In the genomic region with DNA sequence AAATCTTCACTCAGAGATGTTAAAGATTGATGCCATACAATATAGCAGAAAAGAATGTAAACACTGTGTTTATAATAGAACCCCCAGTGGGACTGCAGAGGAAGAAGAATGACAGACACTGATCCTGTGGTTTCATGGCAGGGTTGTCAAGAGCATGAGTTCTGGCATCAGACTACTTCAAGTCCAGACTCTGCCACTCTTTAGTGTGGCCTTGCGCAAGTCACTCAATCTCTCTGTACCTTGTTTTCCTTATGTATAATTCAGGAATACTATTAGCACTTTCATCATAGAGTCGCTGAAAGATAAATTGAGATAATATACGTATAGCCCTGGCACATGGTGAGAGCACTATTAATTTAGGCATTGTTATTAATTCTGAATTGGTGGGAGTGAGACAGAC, we compare ENCODE assay signal across 27 cellular contexts.
"Had no signal": no experiment of that assay in that cellular context is flagged by ENCODE, and none has a peak within 500 bp of the region (broad histone marks: within the 10 kb centered on the region; RNA-seq: fewer than 3 reads in every experiment).

No MANE protein-coding gene starts in this region.

- H3K9me3 Mint-ChIP-seq: activated B cell treated with CpG ODN at 0.5 μM for 24 hours; activated CD4-positive, alpha-beta memory T cell treated with anti-CD3 and anti-CD28 coated beads for 36 hours; activated naive CD4-positive, alpha-beta T cell treated with anti-CD3 and anti-CD28 coated beads for 36 hours; activated naive CD4-positive, alpha-beta T cell treated with anti-CD3 and anti-CD28 coated beads, Interleukin-2, amount 50 U/mL, for 72 hours; activated T-cell treated with anti-CD3 and anti-CD28 coated beads, Interleukin-2, amount 50 U/mL, for 4 hours; activated T-helper 1 cell treated with anti-CD3 and anti-CD28 coated beads, Interleukin-12 subunit alpha, Interleukin-12 subunit beta, Interleukin-2, Interleukin-4 antibody, amounts not matched to agents 30 ng/mL and 10 ng/mL and 1 ng/mL, durations not matched to agents 14 hours and 24 hours and 36 hours; T-helper 2 cell treated with Interferon-gamma antibody and Interleukin-4, amounts not matched to agents 5 μg/mL and 100 μg/mL, for 36 hours had no signal

- H3K27me3 ChIP-seq: adrenal gland, body of pancreas, breast epithelium, SJCRH30 had no signal

- H3K4me1 ChIP-seq: adrenal gland, body of pancreas, breast epithelium had no signal

- H3K27me3 Mint-ChIP-seq: activated CD4-positive, alpha-beta memory T cell treated with anti-CD3 and anti-CD28 coated beads for 36 hours had no signal

- H3K4me3 Mint-ChIP-seq: activated B cell treated with CpG ODN at 0.5 μM for 24 hours; activated CD4-positive, alpha-beta memory T cell treated with anti-CD3 and anti-CD28 coated beads for 36 hours; activated naive CD4-positive, alpha-beta T cell treated with anti-CD3 and anti-CD28 coated beads for 36 hours; activated T-cell treated with anti-CD3 and anti-CD28 coated beads, Interleukin-2, amount 50 U/mL, for 4 hours; activated T-helper 1 cell treated with anti-CD3 and anti-CD28 coated beads, Interleukin-12 subunit alpha, Interleukin-12 subunit beta, Interleukin-2, Interleukin-4 antibody, amounts not matched to agents 30 ng/mL and 10 ng/mL and 1 ng/mL, durations not matched to agents 14 hours and 24 hours and 36 hours; T-helper 2 cell treated with Interferon-gamma antibody and Interleukin-4, amounts not matched to agents 5 μg/mL and 100 μg/mL, for 36 hours had no signal

- H3K36me3 ChIP-seq: adrenal gland, breast epithelium, SJCRH30 had no signal

- H3K27ac ChIP-seq: adrenal gland, body of pancreas, breast epithelium, SJCRH30, SK-N-MC had no signal

- H3K36me3 Mint-ChIP-seq: activated CD4-positive, alpha-beta memory T cell treated with anti-CD3 and anti-CD28 coated beads for 36 hours; activated naive CD4-positive, alpha-beta T cell treated with anti-CD3 and anti-CD28 coated beads, Interleukin-2, amount 50 U/mL, for 72 hours had no signal

- H3K4me1 Mint-ChIP-seq: activated B cell treated with CpG ODN at 0.5 μM for 24 hours had no signal

- H3K9me3 ChIP-seq: adrenal gland, body of pancreas, breast epithelium, SJCRH30 had no signal

- H3K4me3 ChIP-seq: adrenal gland, body of pancreas, breast epithelium, SJCRH30, SK-N-MC had no signal

- H3K27ac Mint-ChIP-seq: activated B cell treated with CpG ODN at 0.5 μM for 24 hours; activated CD4-positive, alpha-beta memory T cell treated with anti-CD3 and anti-CD28 coated beads for 36 hours; activated naive CD4-positive, alpha-beta T cell treated with anti-CD3 and anti-CD28 coated beads for 36 hours; activated T-helper 1 cell treated with anti-CD3 and anti-CD28 coated beads, Interleukin-12 subunit alpha, Interleukin-12 subunit beta, Interleukin-2, Interleukin-4 antibody, amounts not matched to agents 30 ng/mL and 10 ng/mL and 1 ng/mL, durations not matched to agents 14 hours and 24 hours and 36 hours; T-helper 2 cell treated with Interferon-gamma antibody and Interleukin-4, amounts not matched to agents 5 μg/mL and 100 μg/mL, for 36 hours had no signal

- DNase-seq: activated B cell treated with CpG ODN at 0.5 μM for 24 hours; activated CD4-positive, alpha-beta memory T cell treated with anti-CD3 and anti-CD28 coated beads for 36 hours; activated CD4-positive, alpha-beta T cell treated with anti-CD3 and anti-CD28 coated beads for 4 hours; activated CD4-positive, alpha-beta T cell treated with anti-CD3 and anti-CD28 coated beads, Interleukin-2, amount 50 U/mL, for 1 hour; activated CD4-positive, CD25-positive, alpha-beta regulatory T cell treated with anti-CD3 and anti-CD28 coated beads, Interleukin-2, amount 50 U/mL, for 72 hours; activated CD8-positive, alpha-beta memory T cell treated with anti-CD3 and anti-CD28 coated beads, Interleukin-2, amount 50 U/mL, for 4 hours; activated gamma-delta T cell treated with Interleukin-2 at 50 U/mL for 16 hours; activated naive CD4-positive, alpha-beta T cell treated with anti-CD3 and anti-CD28 coated beads for 36 hours; activated T-cell treated with anti-CD3 and anti-CD28 coated beads for 4 hours; activated T-cell treated with anti-CD3 and anti-CD28 coated beads, Interleukin-2, amount 50 U/mL, for 4 hours; adrenal gland; body of pancreas; cerebellar nuclear complex; NCI-H1105; NCI-H1417 treated with DMSO at 0.1 percent for 48 hours; NCI-H1930; NCI-H2081 treated with DMSO at 0.1 percent for 48 hours; NCI-H226; NCI-H524 treated with DMSO at 0.1 percent for 48 hours; SHP77; SJCRH30 had no signal

- ATAC-seq: activated naive CD4-positive, alpha-beta T cell treated with anti-CD3 and anti-CD28 coated beads, Interleukin-2, amount 50 U/mL, for 72 hours; activated T-cell treated with anti-CD3 and anti-CD28 coated beads, Interleukin-2, amount 50 U/mL, for 4 hours; body of pancreas; Panc1 had no signal
